Comparison of ENCODE assay signal across 22 cellular contexts in the genomic region with DNA sequence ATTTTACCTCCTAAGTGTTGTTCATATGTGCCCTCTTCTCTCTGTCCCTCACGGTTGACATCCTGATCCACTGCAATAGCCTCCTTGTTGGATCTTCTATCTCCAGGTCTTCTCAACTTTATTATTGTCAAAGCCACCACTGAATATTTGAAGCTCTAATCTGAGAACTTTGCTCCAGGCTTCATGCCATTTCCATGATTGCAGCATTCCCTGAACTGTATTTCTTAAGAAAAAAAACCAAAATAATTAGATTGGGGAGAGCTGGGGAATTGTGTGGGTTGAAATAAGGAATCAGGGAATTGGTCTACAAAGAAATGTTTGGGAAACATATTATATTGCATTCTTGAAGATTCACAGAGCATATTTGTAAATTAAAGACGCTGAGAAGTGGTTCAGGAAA. TPM values are rescaled to one million over a fixed set of nuclear protein-coding genes. Genes with fewer than 3 reads are reported as not detected.
A peak's percentile ranks its signal among the peaks of the same experiment; 100 is the strongest.
DNase-seq lines count a peak whose midpoint lies in the region; ATAC-seq and TF ChIP-seq lines count a peak whose summit lies in the region.
"Had no signal": no experiment of that assay in that cellular context is flagged by ENCODE, and none has a peak within 500 bp of the region (broad histone marks: within the 10 kb centered on the region; RNA-seq: fewer than 3 reads in every experiment).

No MANE protein-coding gene starts in this region.

- H4K8ac ChIP-seq in trophoblast cell (ENCODE audit: low read depth, low read length) = no peak overlapping the region

- DNase-seq in natural killer cell = no peak
- no peak for DNase-seq in natural killer cell treated with Interleukin-12 subunit alpha and Interleukin-12 subunit beta and Interleukin-15 and Interleukin-18, amount 100 ng/mL, for 72 hours (ENCODE audit: low spot score)
- no peak for DNase-seq in chondrocyte (ENCODE audit: low spot score)
- DNase-seq in trophoblast cell = peak; percentile 25 to 62
- DNase-seq in DMS53 treated with DMSO at 0.1 percent for 48 hours (lab: John Stamatoyannopoulos, UW; ENCODE audit: unreplicated experiment) = no peak
- DNase-seq in HuH-7 (ENCODE audit: low spot score) = no peak
- no peak for DNase-seq in effector CD4-positive, alpha-beta T cell
- DNase-seq: AML-193, DMS53, NCI-H1092 treated with DMSO at 0.1 percent for 48 hours, NCI-H1436 treated with DMSO at 0.1 percent for 48 hours, NCI-H1930, NCI-H226, NCI-H524, NCI-H82 had no signal

- no peak overlapping the region for H3K27ac ChIP-seq in trophoblast cell (ENCODE audit: low read depth, low read length)
- H3K27ac ChIP-seq: 22Rv1, C4-2B, SJSA1 had no signal

- no peak for TF ChIP-seq CTCF in natural killer cell (IDR thresholded peaks at IDR 0.05)
- no peak for TF ChIP-seq CTCF in chondrocyte (IDR thresholded peaks at IDR 0.05)

- peak overlapping the region; percentile 35 for H3K4me3 Mint-ChIP-seq in natural killer cell
- H3K4me3 Mint-ChIP-seq in natural killer cell treated with Interleukin-12 subunit alpha and Interleukin-12 subunit beta and Interleukin-15 and Interleukin-18, amount 100 ng/mL, for 72 hours = no peak overlapping the region
- H3K4me3 Mint-ChIP-seq in chondrocyte (ENCODE audit: unreplicated experiment) = no peak overlapping the region

- H3K9me3 ChIP-seq in trophoblast cell (ENCODE audit: insufficient read depth, low read depth, low read length) = no peaks in the 10 kb centered on the region
- H3K9me3 ChIP-seq: HAP-1 had no signal

- no peaks in the 10 kb centered on the region for H3K9me3 Mint-ChIP-seq in natural killer cell
- no peaks in the 10 kb centered on the region for H3K9me3 Mint-ChIP-seq in natural killer cell treated with Interleukin-12 subunit alpha and Interleukin-12 subunit beta and Interleukin-15 and Interleukin-18, amount 100 ng/mL, for 72 hours
- no peaks in the 10 kb centered on the region for H3K9me3 Mint-ChIP-seq in chondrocyte (ENCODE audit: low read depth)

- H3K14ac ChIP-seq in trophoblast cell (ENCODE audit: low read length) = no peak overlapping the region

- no peak overlapping the region for H3K4me3 ChIP-seq in trophoblast cell (ENCODE audit: low read depth, low read length)
- H3K4me3 ChIP-seq: HAP-1, K562, SJSA1 had no signal

- H2BK5ac ChIP-seq in trophoblast cell (ENCODE audit: low read depth, low read length, poor library complexity) = no peak overlapping the region

- H3K27me3 Mint-ChIP-seq in natural killer cell (ENCODE audit: low read depth in 2 of 2) (peaks cover 8 to 15% of the 10 kb centered on the region in 2 donors), chondrocyte (ENCODE audit: low read depth) (peaks cover 2% of the 10 kb centered on the region)
- peaks cover 15 to 20% of the 10 kb centered on the region in 2 donors for H3K27me3 Mint-ChIP-seq in natural killer cell treated with Interleukin-12 subunit alpha and Interleukin-12 subunit beta and Interleukin-15 and Interleukin-18, amount 100 ng/mL, for 72 hours

- H3K23ac ChIP-seq in trophoblast cell (ENCODE audit: low read length) = no peak overlapping the region

- no peaks in the 10 kb centered on the region for H3K36me3 Mint-ChIP-seq in natural killer cell
- H3K36me3 Mint-ChIP-seq in natural killer cell treated with Interleukin-12 subunit alpha and Interleukin-12 subunit beta and Interleukin-15 and Interleukin-18, amount 100 ng/mL, for 72 hours = no peaks in the 10 kb centered on the region
- no peaks in the 10 kb centered on the region for H3K36me3 Mint-ChIP-seq in chondrocyte (ENCODE audit: low read depth)

- no peak overlapping the region for H3K27ac Mint-ChIP-seq in natural killer cell
- no peak overlapping the region for H3K27ac Mint-ChIP-seq in natural killer cell treated with Interleukin-12 subunit alpha and Interleukin-12 subunit beta and Interleukin-15 and Interleukin-18, amount 100 ng/mL, for 72 hours
- peak overlapping the region; percentile 30 for H3K27ac Mint-ChIP-seq in chondrocyte (ENCODE audit: unreplicated experiment)

- H3K4me2 ChIP-seq in trophoblast cell (ENCODE audit: low read length) = no peak overlapping the region

- H3K79me2 ChIP-seq in trophoblast cell (ENCODE audit: control insufficient read depth, insufficient read depth, low read length, poor library complexity) = peaks cover 4% of the 10 kb centered on the region

- no peak overlapping the region for H3K4ac ChIP-seq in trophoblast cell (ENCODE audit: low read depth, low read length)

- H3K18ac ChIP-seq in trophoblast cell (ENCODE audit: low read length) = no peak overlapping the region

- ATAC-seq in natural killer cell = no peak
- ATAC-seq in natural killer cell treated with Interleukin-12 subunit alpha and Interleukin-12 subunit beta and Interleukin-15 and Interleukin-18, amount 100 ng/mL, for 72 hours = no peak
- ATAC-seq in GM18907 (IDR thresholded peaks at IDR 0.05; ENCODE audit: unreplicated experiment) = no peak
- ATAC-seq: K562, Right ventricle myocardium inferior had no signal

- no peaks in the 10 kb centered on the region for H3K27me3 ChIP-seq in trophoblast cell (ENCODE audit: insufficient read depth, low read length)

- no CpG with 5 or more reads among the region's 2 CpGs for WGBS in trophoblast cell (ENCODE audit: extremely low coverage, insufficient coverage, insufficient read length)

- no peak overlapping the region for H2BK12ac ChIP-seq in trophoblast cell (ENCODE audit: low read length)

- H3K4me1 ChIP-seq in trophoblast cell (ENCODE audit: control insufficient read depth in 1 of 2, insufficient read depth in 2 of 2, low read length in 2 of 2) = peaks cover 0 to 2% of the 10 kb centered on the region in 2 experiments

- intact Hi-C loops in natural killer cell (cut with micrococcal nuclease) = no loop called here

- H2AK5ac ChIP-seq in trophoblast cell (ENCODE audit: low read length) = no peak overlapping the region

- H4K12ac ChIP-seq in trophoblast cell (ENCODE audit: low read depth, low read length) = no peak overlapping the region

- no peak overlapping the region for H2AFZ ChIP-seq in trophoblast cell (ENCODE audit: insufficient read depth, low read length, poor library complexity)

- H3K9ac ChIP-seq in trophoblast cell (ENCODE audit: low read length) = no peak overlapping the region

- no peaks in the 10 kb centered on the region for H3K36me3 ChIP-seq in trophoblast cell (ENCODE audit: control insufficient read depth in 1 of 2, insufficient read depth in 2 of 2, low read length in 2 of 2)
- H3K36me3 ChIP-seq: HAP-1 had no signal

- H3K79me1 ChIP-seq in trophoblast cell (ENCODE audit: low read length) = peaks cover 6% of the 10 kb centered on the region

- H4K91ac ChIP-seq in trophoblast cell (ENCODE audit: low read depth, low read length) = no peak overlapping the region

- no peak overlapping the region for H2BK120ac ChIP-seq in trophoblast cell (ENCODE audit: insufficient read depth, low read length, poor library complexity)

- H3K4me1 Mint-ChIP-seq in natural killer cell = peaks cover 30 to 31% of the 10 kb centered on the region in 2 donors
- peaks cover 19 to 22% of the 10 kb centered on the region in 2 donors for H3K4me1 Mint-ChIP-seq in natural killer cell treated with Interleukin-12 subunit alpha and Interleukin-12 subunit beta and Interleukin-15 and Interleukin-18, amount 100 ng/mL, for 72 hours (ENCODE audit: low read depth in 2 of 2)
- H3K4me1 Mint-ChIP-seq in chondrocyte (ENCODE audit: low read depth) = peaks cover 46% of the 10 kb centered on the region

RNA-seq across cellular contexts. Expression of a gene that starts 2.5 kb away (rescaled TPM):
- total RNA-seq in natural killer cell (10 to 100 TPM; 37.3 to 49.9 (median 39.5) TPM), chondrocyte (58.2 to 69.3 TPM (median 66.5 TPM) in 3 replicates)
- 10 to 100 TPM; 23.8 to 36.2 TPM for total RNA-seq in natural killer cell treated with Interleukin-12 subunit alpha and Interleukin-12 subunit beta and Interleukin-15 and Interleukin-18, amount 100 ng/mL, for 72 hours
- 23.4 TPM in 2 replicates for polyA plus RNA-seq in trophoblast cell (2013)

RNA-seq across cellular contexts. Expression of a gene that starts 22.7 kb away (rescaled TPM):
- total RNA-seq in natural killer cell (not detected), chondrocyte (not detected in 3 replicates)
- not detected for total RNA-seq in natural killer cell treated with Interleukin-12 subunit alpha and Interleukin-12 subunit beta and Interleukin-15 and Interleukin-18, amount 100 ng/mL, for 72 hours
- not detected in 2 replicates for polyA plus RNA-seq in trophoblast cell (2013)
- total RNA-seq: K562, Right ventricle myocardium inferior, SJSA1 had no signal
- polyA plus RNA-seq: K562 had no signal

RNA-seq across cellular contexts. Expression of a gene that starts 37.1 kb away (rescaled TPM):
- total RNA-seq in natural killer cell = not detected
- total RNA-seq in natural killer cell treated with Interleukin-12 subunit alpha and Interleukin-12 subunit beta and Interleukin-15 and Interleukin-18, amount 100 ng/mL, for 72 hours = not detected
- total RNA-seq in chondrocyte = not detected in 3 replicates
- not detected in 2 replicates for polyA plus RNA-seq in trophoblast cell (2013)
- total RNA-seq: K562, Right ventricle myocardium inferior, SJSA1 had no signal
- polyA plus RNA-seq: K562 had no signal

RNA-seq across cellular contexts. Expression of a gene that starts 54.7 kb away (rescaled TPM):
- total RNA-seq in natural killer cell (not detected), chondrocyte (not detected in 3 replicates)
- total RNA-seq in natural killer cell treated with Interleukin-12 subunit alpha and Interleukin-12 subunit beta and Interleukin-15 and Interleukin-18, amount 100 ng/mL, for 72 hours = not detected
- polyA plus RNA-seq in trophoblast cell (2013) = not detected in 2 replicates
- total RNA-seq: K562, Right ventricle myocardium inferior, SJSA1 had no signal
- polyA plus RNA-seq: K562 had no signal

Comparison
In these comparisons a context has a peak if more than half of its experiments do, and no peak if none do; other contexts are left out.
1. DNase-seq: peak in trophoblast cell (2 of 2); none in natural killer cell (single experiment), natural killer cell treated with Interleukin-12 subunit alpha and Interleukin-12 subunit beta and Interleukin-15 and Interleukin-18, amount 100 ng/mL, for 72 hours (single experiment), chondrocyte (single experiment), DMS53 treated with DMSO at 0.1 percent for 48 hours (single experiment), HuH-7 (single experiment) and effector CD4-positive, alpha-beta T cell (single experiment).